24 cellular contexts compared by ENCODE assay signal in the genomic region with DNA sequence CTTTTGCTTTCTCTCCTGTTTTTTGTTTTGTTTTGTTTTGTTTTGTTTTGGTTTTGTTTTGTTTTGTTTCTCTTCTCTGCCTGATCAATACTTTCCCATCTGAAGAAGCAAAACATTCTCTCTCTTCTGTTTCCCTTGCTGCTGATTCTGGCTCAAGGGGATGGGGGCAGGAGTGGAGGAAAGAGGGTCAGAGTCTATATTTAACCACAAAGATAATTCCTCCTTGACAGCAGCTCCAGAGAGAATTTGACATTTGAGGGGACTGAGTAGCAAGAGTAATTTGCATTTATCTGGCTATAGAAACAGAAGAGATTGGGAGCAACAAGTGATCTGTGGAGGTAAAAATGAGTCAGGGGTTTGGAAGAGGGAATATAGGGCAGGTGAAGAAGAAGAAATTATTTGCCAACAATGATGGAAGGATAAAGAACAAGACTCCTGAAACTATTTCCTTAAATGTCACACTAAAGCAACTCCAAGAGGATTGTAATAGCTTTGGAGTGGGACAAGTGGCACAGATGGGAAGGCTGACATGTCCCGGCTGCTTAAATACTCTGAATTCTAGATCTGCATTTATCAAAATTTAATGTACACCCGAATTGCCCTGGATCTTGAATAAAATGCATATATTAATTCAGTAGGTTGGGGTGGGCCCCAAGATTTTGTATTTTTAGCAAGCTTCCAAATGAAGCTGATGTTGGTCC.
"Had no signal": no experiment of that assay in that cellular context is flagged by ENCODE, and none has a peak within 500 bp of the region (broad histone marks: within the 10 kb centered on the region; RNA-seq: fewer than 3 reads in every experiment).

No MANE protein-coding gene starts in this region.

- H3K36me3 ChIP-seq: stomach, thyroid gland, upper lobe of right lung had no signal

- H3K27ac Mint-ChIP-seq: mesothelial cell of epicardium; natural killer cell; stimulated activated naive B cell treated with anti-CD40 and anti-IgM and Interleukin-4, amounts not matched to agents 10 μg/mL and 1 μg/mL and 100 μg/mL, for 72 hours had no signal

- H3K4me1 Mint-ChIP-seq: naive B cell; natural killer cell; stimulated activated naive B cell treated with anti-CD40 and anti-IgM and Interleukin-4, amounts not matched to agents 10 μg/mL and 1 μg/mL and 100 μg/mL, for 72 hours had no signal

- H3K27me3 ChIP-seq: hepatocyte, stomach, testis, thyroid gland, upper lobe of right lung had no signal

- H3K4me3 ChIP-seq: hepatocyte, lung, psoas muscle, skin epidermis, stomach, testis, thyroid gland, upper lobe of right lung had no signal

- H3K27ac ChIP-seq: hepatocyte, parathyroid adenoma, psoas muscle, skin epidermis, stomach, testis, thyroid gland, upper lobe of right lung had no signal

- DNase-seq: head of caudate nucleus; islet precursor cell; mesendoderm; naive B cell; natural killer cell; psoas muscle; stimulated activated CD4-positive, alpha-beta T cell treated with anti-CD3 and anti-CD28 coated beads, Interleukin-12 subunit alpha, Interleukin-12 subunit beta, amount 100 ng/mL, for 4 hours; stimulated activated CD4-positive, alpha-beta T cell treated with anti-CD3 and anti-CD28 coated beads, Interleukin-15, amount 100 ng/mL, for 24 hours; stimulated activated CD4-positive, alpha-beta T cell treated with anti-CD3 and anti-CD28 coated beads, Interleukin-2, amount 100 ng/mL, for 24 hours; stimulated activated CD4-positive, alpha-beta T cell treated with anti-CD3 and anti-CD28 coated beads, Interleukin-4, amount 100 ng/mL, for 1 hour; stimulated activated naive B cell treated with anti-CD40 and anti-IgM and Interleukin-4, amounts not matched to agents 10 μg/mL and 1 μg/mL and 100 μg/mL, for 72 hours; stimulated activated naive CD8-positive, alpha-beta T cell treated with anti-CD3 and anti-CD28 coated beads, Interleukin-15, Interleukin-2, amounts not matched to agents 100 U/mL and 50 U/mL, for 24 hours; stomach; testis; thyroid gland; trophoblast cell; upper lobe of right lung had no signal

- H3K4me3 Mint-ChIP-seq: mesothelial cell of epicardium; naive B cell; natural killer cell; stimulated activated naive B cell treated with anti-CD40 and anti-IgM and Interleukin-4, amounts not matched to agents 10 μg/mL and 1 μg/mL and 100 μg/mL, for 72 hours had no signal

- H3K9me3 ChIP-seq: psoas muscle, stomach, testis, thyroid gland, upper lobe of right lung had no signal

- H3K36me3 Mint-ChIP-seq: mesothelial cell of epicardium; naive B cell; natural killer cell; stimulated activated naive B cell treated with anti-CD40 and anti-IgM and Interleukin-4, amounts not matched to agents 10 μg/mL and 1 μg/mL and 100 μg/mL, for 72 hours had no signal

- ATAC-seq: left lobe of liver; natural killer cell; psoas muscle; sciatic nerve; stimulated activated naive B cell treated with anti-CD40 and anti-IgM and Interleukin-4, amounts not matched to agents 10 μg/mL and 1 μg/mL and 100 μg/mL, for 72 hours; stimulated activated naive CD8-positive, alpha-beta T cell treated with anti-CD3 and anti-CD28 coated beads, Interleukin-15, Interleukin-2, amounts not matched to agents 100 U/mL and 50 U/mL, for 24 hours; upper lobe of right lung had no signal

- H3K27me3 Mint-ChIP-seq: stimulated activated naive B cell treated with anti-CD40 and anti-IgM and Interleukin-4, amounts not matched to agents 10 μg/mL and 1 μg/mL and 100 μg/mL, for 72 hours had no signal

- H3K4me1 ChIP-seq: parathyroid adenoma, stomach, testis, thyroid gland, upper lobe of right lung had no signal

- H3K9me3 Mint-ChIP-seq: mesothelial cell of epicardium; naive B cell; natural killer cell; stimulated activated naive B cell treated with anti-CD40 and anti-IgM and Interleukin-4, amounts not matched to agents 10 μg/mL and 1 μg/mL and 100 μg/mL, for 72 hours had no signal
